8 cellular contexts compared by ENCODE assay signal in the genomic region with DNA sequence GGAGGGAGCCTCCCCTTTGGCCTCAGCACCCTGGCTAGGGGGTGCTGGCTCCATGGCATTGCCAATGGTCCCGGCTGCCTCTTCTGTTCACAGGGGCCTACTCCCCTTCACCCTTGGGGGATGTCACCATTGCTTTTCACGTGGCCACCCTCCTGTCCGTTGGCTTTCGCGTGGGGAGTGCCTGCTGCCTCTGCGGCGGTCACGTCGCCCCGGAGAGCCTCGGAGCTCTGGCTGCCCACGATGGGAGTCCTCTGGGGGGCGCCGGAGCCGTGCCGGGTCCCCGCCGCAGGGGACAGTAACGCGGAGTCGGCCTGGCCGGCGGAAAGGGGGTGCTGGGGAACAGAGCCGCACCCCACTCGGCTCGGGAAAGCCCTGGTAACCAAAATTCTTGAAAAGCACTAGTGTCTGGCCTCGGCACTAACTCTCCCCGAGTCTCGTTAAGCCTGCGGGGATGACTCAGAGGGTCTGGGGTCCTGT. TPM values are rescaled to one million over a fixed set of nuclear protein-coding genes. Genes with fewer than 3 reads are reported as not detected.
A peak's percentile ranks its signal among the peaks of the same experiment; 100 is the strongest.
DNase-seq lines count a peak whose midpoint lies in the region; ATAC-seq and TF ChIP-seq lines count a peak whose summit lies in the region.

No MANE protein-coding gene starts in this region.

- POLR2A ChIA-PET in Caco-2 (lab: Charles Lee) = no interaction called here

- DNase-seq in Caco-2 (peak; percentile 43 to 68), epithelial cell of prostate (ENCODE audit: low read depth, low spot score) (no peak), thyroid gland (peak; percentile 34 to 44), amniotic stem cell (lab: John Stamatoyannopoulos, UW) (no peak)
- DNase-seq in activated CD4-positive, alpha-beta T cell treated with anti-CD3 and anti-CD28 coated beads, Interleukin-2, amount 10 ng/mL, durations not matched to agents 24 days and 14 days = peak; percentile 80

- H3K4me3 Mint-ChIP-seq in Caco-2 (ENCODE audit: unreplicated experiment) = peak overlapping the region; percentile 81
- peak overlapping the region; percentile 81 for H3K4me3 Mint-ChIP-seq in activated CD4-positive, alpha-beta T cell treated with anti-CD3 and anti-CD28 coated beads, Interleukin-2, amount 10 ng/mL, durations not matched to agents 24 days and 14 days

- peaks cover 8% of the 10 kb centered on the region for H3K36me3 ChIP-seq in Caco-2 (ENCODE audit: control insufficient read depth, insufficient read depth, low read length)
- H3K36me3 ChIP-seq in KOPT-K1 (ENCODE audit: insufficient read depth, low read length) = no peaks in the 10 kb centered on the region
- H3K36me3 ChIP-seq in muscle layer of duodenum (ENCODE audit: control insufficient read depth in 1 of 2, insufficient read depth in 2 of 2, low read length in 2 of 2) = peaks cover 16 to 28% of the 10 kb centered on the region in 2 donors
- H3K36me3 ChIP-seq in thyroid gland = peaks cover 19 to 24% of the 10 kb centered on the region in 2 donors

- CTCF ChIA-PET in Caco-2 (lab: Charles Lee) = interaction anchor here (0.5 to 2.0 kb wide), 3 partner anchors 20 to 287 kb away, joined by 5 to 11 read pairs (median 6); no protein-coding TSS in a partner anchor

- H3K9me3 Mint-ChIP-seq in Caco-2 (ENCODE audit: unreplicated experiment) = no peaks in the 10 kb centered on the region
- no peaks in the 10 kb centered on the region for H3K9me3 Mint-ChIP-seq in activated CD4-positive, alpha-beta T cell treated with anti-CD3 and anti-CD28 coated beads, Interleukin-2, amount 10 ng/mL, durations not matched to agents 24 days and 14 days

- H3K4me1 Mint-ChIP-seq in Caco-2 (ENCODE audit: low read depth, unreplicated experiment) = no peaks in the 10 kb centered on the region
- peaks cover 12% of the 10 kb centered on the region for H3K4me1 Mint-ChIP-seq in activated CD4-positive, alpha-beta T cell treated with anti-CD3 and anti-CD28 coated beads, Interleukin-2, amount 10 ng/mL, durations not matched to agents 24 days and 14 days

- peaks cover 25% of the 10 kb centered on the region for H3K36me3 Mint-ChIP-seq in Caco-2 (ENCODE audit: insufficient read depth, unreplicated experiment)
- H3K36me3 Mint-ChIP-seq in activated CD4-positive, alpha-beta T cell treated with anti-CD3 and anti-CD28 coated beads, Interleukin-2, amount 10 ng/mL, durations not matched to agents 24 days and 14 days (ENCODE audit: low read depth) = peaks cover 14% of the 10 kb centered on the region

- H3K27ac Mint-ChIP-seq in Caco-2 (ENCODE audit: unreplicated experiment) = peak overlapping the region; percentile 64
- peak overlapping the region; percentile 58 for H3K27ac Mint-ChIP-seq in activated CD4-positive, alpha-beta T cell treated with anti-CD3 and anti-CD28 coated beads, Interleukin-2, amount 10 ng/mL, durations not matched to agents 24 days and 14 days

- intact Hi-C loops in Caco-2 (cut with micrococcal nuclease; ENCODE audit: unreplicated experiment) (loop anchor here (5.0 kb wide), 1 partner anchor 396 kb away; no protein-coding TSS in a partner anchor), thyroid gland (cut with DNase I) (loop anchor here (5.0 kb wide), 1 partner anchor 286 kb away; no protein-coding TSS in a partner anchor)
- intact Hi-C loops in activated CD4-positive, alpha-beta T cell treated with anti-CD3 and anti-CD28 coated beads, Interleukin-2, amount 10 ng/mL, durations not matched to agents 24 days and 14 days (cut with micrococcal nuclease) = loop anchor here (10.0 kb wide), 1 partner anchor 191 kb away; no protein-coding TSS in a partner anchor

- H3K27me3 Mint-ChIP-seq in Caco-2 (ENCODE audit: insufficient read depth, unreplicated experiment) = no peaks in the 10 kb centered on the region
- H3K27me3 Mint-ChIP-seq in activated CD4-positive, alpha-beta T cell treated with anti-CD3 and anti-CD28 coated beads, Interleukin-2, amount 10 ng/mL, durations not matched to agents 24 days and 14 days = peaks cover 15% of the 10 kb centered on the region

- H3K27ac ChIP-seq in KOPT-K1 (ENCODE audit: low read depth, low read length, poor library complexity, severe bottlenecking) (peak overlapping the region; percentile 44), epithelial cell of prostate (peak overlapping the region; percentile 83), muscle layer of duodenum (ENCODE audit: low read length) (peak overlapping the region; percentile 90), thyroid gland (peak overlapping the region; percentile 84 to 94 (median 85))

- 0 to 1% methylated on average over 10 to 28 of the region's 30 CpGs for WGBS in thyroid gland, 2 donors

- no peak for TF ChIP-seq POLR2A in thyroid gland (IDR thresholded peaks at IDR 0.05)

- H3K27me3 ChIP-seq in Caco-2 (replicated peaks; ENCODE audit: control insufficient read depth, insufficient read depth, low read length) (no peaks in the 10 kb centered on the region), muscle layer of duodenum (ENCODE audit: low read depth, low read length) (no peaks in the 10 kb centered on the region), thyroid gland (no peaks in the 10 kb centered on the region)

- TF ChIP-seq CTCF in Caco-2 (IDR thresholded peaks at IDR 0.05; ENCODE audit: insufficient read depth in 1 of 2, low read depth in 1 of 2, low read length in 1 of 2, severe bottlenecking in 1 of 2, unreplicated experiment in 1 of 2) (peak; percentile 39 to 63), thyroid gland (IDR thresholded peaks at IDR 0.05) (peak in 1 of 6 experiments; percentile 18)

- H3K4me1 ChIP-seq in Caco-2 = peaks cover 11% of the 10 kb centered on the region; the same call in 1 of the 2 replicates
- peaks cover 0 to 6% of the 10 kb centered on the region in 2 donors for H3K4me1 ChIP-seq in muscle layer of duodenum (ENCODE audit: control insufficient read depth in 1 of 2, insufficient read depth in 2 of 2, low read length in 2 of 2)
- peaks cover 5 to 10% of the 10 kb centered on the region in 2 donors for H3K4me1 ChIP-seq in thyroid gland

- TSS peak; percentile 94 for BruUV-seq in Caco-2 (replicated peaks; lab: Mats Ljungman, UMichigan)

- H3K9me3 ChIP-seq in Caco-2 (no peaks in the 10 kb centered on the region), KOPT-K1 (ENCODE audit: insufficient read depth, low read length, poor library complexity, severe bottlenecking) (no peaks in the 10 kb centered on the region), muscle layer of duodenum (ENCODE audit: control insufficient read depth in 1 of 2, low read length in 2 of 2) (no peaks in the 10 kb centered on the region), thyroid gland (no peaks in the 10 kb centered on the region)

- H3K4me3 ChIP-seq in Caco-2 (ENCODE audit: low read depth, low read length) (peak overlapping the region; percentile 81), muscle layer of duodenum (ENCODE audit: low read depth in 1 of 2, low read length in 2 of 2) (peak overlapping the region; percentile 84 to 90), thyroid gland (replicated peaks in 1 of 3) (peak overlapping the region; percentile 56 to 80 (median 71))

- peak; percentile 2 for ATAC-seq in GM19467 (IDR thresholded peaks at IDR 0.05; ENCODE audit: unreplicated experiment)

RNA-seq across cellular contexts. Expression of a gene that starts 0.7 kb away (rescaled TPM):
- total RNA-seq in Caco-2 (2022) (64.3 and 73.1 TPM in 2 replicates), thyroid gland (10 to 100 TPM; 37.0 to 80.0 (median 58.0) TPM)
- total RNA-seq in activated CD4-positive, alpha-beta T cell treated with anti-CD3 and anti-CD28 coated beads, Interleukin-2, amount 10 ng/mL, durations not matched to agents 24 days and 14 days = 16.2 and 17.4 TPM in 2 replicates

RNA-seq across cellular contexts. Expression of a gene that starts 25.7 kb away (rescaled TPM):
- total RNA-seq in Caco-2 (2022) (not detected in 2 replicates), thyroid gland (not detected)
- total RNA-seq in activated CD4-positive, alpha-beta T cell treated with anti-CD3 and anti-CD28 coated beads, Interleukin-2, amount 10 ng/mL, durations not matched to agents 24 days and 14 days = not detected in 2 replicates

Comparison
In these comparisons a context has a peak if more than half of its experiments do, and no peak if none do; other contexts are left out.
1. DNase-seq: peak in Caco-2 (2 of 2), activated CD4-positive, alpha-beta T cell treated with anti-CD3 and anti-CD28 coated beads, Interleukin-2, amount 10 ng/mL, durations not matched to agents 24 days and 14 days (single experiment) and thyroid gland (2 of 2); none in epithelial cell of prostate (single experiment) and amniotic stem cell (single experiment).
2. Peak in every context shown above with its lines, with median percentiles within 50 percentile points of each other: H3K4me3 ChIP-seq and H3K27ac ChIP-seq.